ENCODE assay signal across 14 cellular contexts in genomic region chr17:45104907-45105624, GRCh38. TPM values are rescaled to one million over a fixed set of nuclear protein-coding genes. Genes with fewer than 3 reads are reported as not detected.
DNase-seq lines count a peak whose midpoint lies in the region; ATAC-seq and TF ChIP-seq lines count a peak whose summit lies in the region.
"Had no signal": no experiment of that assay in that cellular context is flagged by ENCODE, and none has a peak within 500 bp of the region (broad histone marks: within the 10 kb centered on the region; RNA-seq: fewer than 3 reads in every experiment).

No MANE protein-coding gene starts in this region.

- intact Hi-C loops in PC-3 (cut with micrococcal nuclease): no loop called here

- TF ChIP-seq CTCF in PC-3 (conservative IDR thresholded peaks at IDR 0.05; ENCODE audit: low read depth, low read length): no peak; the same call in none of the 2 replicates

- H3F3A ChIP-seq in PC-3 (ENCODE audit: low read length, unreplicated experiment): peaks cover 3% of the 10 kb centered on the region

- no peaks in the 10 kb centered on the region for H3K9me3 ChIP-seq in CD4-positive, CD25-positive, alpha-beta regulatory T cell (ENCODE audit: control insufficient read depth in 2 of 2, low read length in 2 of 2)
- H3K9me3 ChIP-seq in PC-3 (ENCODE audit: low read length): no peaks in the 10 kb centered on the region

- H2AFZ ChIP-seq in PC-3 (ENCODE audit: low read length): no peak overlapping the region
- H2AFZ ChIP-seq: PC-9 had no signal

- H3K36me3 Mint-ChIP-seq in CD4-positive, CD25-positive, alpha-beta regulatory T cell: peaks cover 29% of the 10 kb centered on the region
- H3K36me3 Mint-ChIP-seq in activated CD8-positive, alpha-beta memory T cell treated with anti-CD3 and anti-CD28 coated beads, Interleukin-2, amount 10 ng/mL, durations not matched to agents 7 days and 5 days: peaks cover 23% of the 10 kb centered on the region

- H3K4me3 ChIP-seq in CD4-positive, CD25-positive, alpha-beta regulatory T cell (ENCODE audit: low read depth, low read length): no peak overlapping the region
- H3K4me3 ChIP-seq in PC-3 (ENCODE audit: low read length): no peak overlapping the region
- H3K4me3 ChIP-seq: PC-9 had no signal

- POLR2A ChIA-PET in PC-3 (lab: Charles Lee; ENCODE audit: unreplicated experiment): no interaction called here

- DNase-seq in CD4-positive, CD25-positive, alpha-beta regulatory T cell: no peak
- DNase-seq in PC-3 (no peak), islet precursor cell (peak; percentile 52), SHP77 treated with DMSO at 0.1 percent for 48 hours (lab: John Stamatoyannopoulos, UW) (no peak)
- DNase-seq in activated CD8-positive, alpha-beta memory T cell treated with anti-CD3 and anti-CD28 coated beads, Interleukin-2, amount 10 ng/mL, durations not matched to agents 7 days and 5 days: no peak
- DNase-seq: activated CD8-positive, alpha-beta memory T cell treated with anti-CD3 and anti-CD28 coated beads for 24 hours; amygdala; NCI-H2029; NCI-H510A treated with DMSO at 0.1 percent for 48 hours; PC-9; substantia nigra had no signal

- H3K4me2 ChIP-seq in PC-3 (ENCODE audit: low read length): no peak overlapping the region
- H3K4me2 ChIP-seq: PC-9 had no signal

- CTCF ChIA-PET in PC-3 (lab: Charles Lee): interaction anchor here (2.4 kb wide), 1 partner anchor 30 kb away, joined by 15 read pairs; the partner anchor contains the start of gene ACBD4
- CTCF ChIA-PET in activated CD8-positive, alpha-beta memory T cell treated with anti-CD3 and anti-CD28 coated beads, Interleukin-2, amount 10 ng/mL, durations not matched to agents 7 days and 5 days (lab: Charles Lee): interaction anchor here (1.6 kb wide), 1 partner anchor 30 kb away, joined by 6 read pairs; the partner anchor contains the start of gene ACBD4

- H3K9ac ChIP-seq in PC-3 (ENCODE audit: low read length): no peak overlapping the region

- no peaks in the 10 kb centered on the region for H3K9me3 Mint-ChIP-seq in CD4-positive, CD25-positive, alpha-beta regulatory T cell
- no peaks in the 10 kb centered on the region for H3K9me3 Mint-ChIP-seq in activated CD8-positive, alpha-beta memory T cell treated with anti-CD3 and anti-CD28 coated beads, Interleukin-2, amount 10 ng/mL, durations not matched to agents 7 days and 5 days (ENCODE audit: low read depth)
- H3K9me3 Mint-ChIP-seq: activated T-helper 2 cell treated with anti-CD3 and anti-CD28 coated beads, Interferon-gamma antibody, Interleukin-2, Interleukin-4, amounts not matched to agents 10 μg/mL and 5 μg/mL and 100 μg/mL, durations not matched to agents 14 hours and 24 hours and 36 hours; nephron had no signal

- H4K20me1 ChIP-seq in PC-3 (ENCODE audit: low read length): no peaks in the 10 kb centered on the region

- no peak for ATAC-seq in CD4-positive, CD25-positive, alpha-beta regulatory T cell (ENCODE audit: low read depth in 2 of 2)
- peak; percentile 16 for ATAC-seq in PC-3
- no peak for ATAC-seq in activated CD8-positive, alpha-beta memory T cell treated with anti-CD3 and anti-CD28 coated beads, Interleukin-2, amount 10 ng/mL, durations not matched to agents 7 days and 5 days
- no peak for ATAC-seq in HG02678 (IDR thresholded peaks at IDR 0.05; ENCODE audit: unreplicated experiment)

- no peaks in the 10 kb centered on the region for H3K27me3 Mint-ChIP-seq in CD4-positive, CD25-positive, alpha-beta regulatory T cell
- no peaks in the 10 kb centered on the region for H3K27me3 Mint-ChIP-seq in activated CD8-positive, alpha-beta memory T cell treated with anti-CD3 and anti-CD28 coated beads, Interleukin-2, amount 10 ng/mL, durations not matched to agents 7 days and 5 days

- no peaks in the 10 kb centered on the region for H3K4me1 ChIP-seq in CD4-positive, CD25-positive, alpha-beta regulatory T cell (ENCODE audit: control insufficient read depth, insufficient read depth, low read length, poor library complexity, severe bottlenecking)
- H3K4me1 ChIP-seq in PC-3 (ENCODE audit: insufficient read depth, low read length): no peaks in the 10 kb centered on the region

- no peaks in the 10 kb centered on the region for H3K4me1 Mint-ChIP-seq in CD4-positive, CD25-positive, alpha-beta regulatory T cell
- H3K4me1 Mint-ChIP-seq in activated CD8-positive, alpha-beta memory T cell treated with anti-CD3 and anti-CD28 coated beads, Interleukin-2, amount 10 ng/mL, durations not matched to agents 7 days and 5 days: no peaks in the 10 kb centered on the region
- H3K4me1 Mint-ChIP-seq: nephron had no signal

- H3K36me3 ChIP-seq in CD4-positive, CD25-positive, alpha-beta regulatory T cell (ENCODE audit: control insufficient read depth, insufficient read depth, low read length): peaks cover 78% of the 10 kb centered on the region
- peaks cover 65% of the 10 kb centered on the region for H3K36me3 ChIP-seq in PC-3 (ENCODE audit: low read depth, low read length)

- peak overlapping the region in 2 of 3 donors; percentile 20 to 64 for H3K27ac Mint-ChIP-seq in CD4-positive, CD25-positive, alpha-beta regulatory T cell
- no peak overlapping the region for H3K27ac Mint-ChIP-seq in activated CD8-positive, alpha-beta memory T cell treated with anti-CD3 and anti-CD28 coated beads, Interleukin-2, amount 10 ng/mL, durations not matched to agents 7 days and 5 days
- H3K27ac Mint-ChIP-seq: activated T-helper 2 cell treated with anti-CD3 and anti-CD28 coated beads, Interferon-gamma antibody, Interleukin-2, Interleukin-4, amounts not matched to agents 10 μg/mL and 5 μg/mL and 100 μg/mL, durations not matched to agents 14 hours and 24 hours and 36 hours; nephron had no signal

- no peaks in the 10 kb centered on the region for H3K79me2 ChIP-seq in PC-3 (ENCODE audit: low read length)

- H3K9me2 ChIP-seq in PC-3 (replicated peaks; ENCODE audit: low read length): no peaks in the 10 kb centered on the region

- H3K4me3 Mint-ChIP-seq in CD4-positive, CD25-positive, alpha-beta regulatory T cell: no peak overlapping the region
- H3K4me3 Mint-ChIP-seq in activated CD8-positive, alpha-beta memory T cell treated with anti-CD3 and anti-CD28 coated beads, Interleukin-2, amount 10 ng/mL, durations not matched to agents 7 days and 5 days: no peak overlapping the region
- H3K4me3 Mint-ChIP-seq: nephron had no signal

- no TSS peak for BruUV-seq in PC-3 (replicated peaks; lab: Mats Ljungman, UMichigan)

- no peak overlapping the region for H3K27ac ChIP-seq in CD4-positive, CD25-positive, alpha-beta regulatory T cell (ENCODE audit: insufficient read depth, low read length, poor library complexity, severe bottlenecking)
- H3K27ac ChIP-seq in PC-3 (ENCODE audit: low read length): no peak overlapping the region
- H3K27ac ChIP-seq: PC-9 had no signal

- no peaks in the 10 kb centered on the region for H3K27me3 ChIP-seq in CD4-positive, CD25-positive, alpha-beta regulatory T cell (ENCODE audit: control insufficient read depth, insufficient read depth, low read length)
- H3K27me3 ChIP-seq in PC-3 (ENCODE audit: low read length): no peaks in the 10 kb centered on the region

RNA-seq across cellular contexts. Expression of gene PLCD3, which starts 27.2 kb away (rescaled TPM):
- 5.5 TPM for total RNA-seq in CD4-positive, CD25-positive, alpha-beta regulatory T cell
- 1 to 10 TPM in 1 of 4 donors, under 1 TPM in 3; 0.15 to 1.5 (median 0.42) TPM for polyA plus RNA-seq in CD4-positive, CD25-positive, alpha-beta regulatory T cell
- 35.1 and 55.3 TPM in 2 replicates for total RNA-seq in PC-3 (2014; rRNA removed)
- total RNA-seq in activated CD8-positive, alpha-beta memory T cell treated with anti-CD3 and anti-CD28 coated beads, Interleukin-2, amount 10 ng/mL, durations not matched to agents 7 days and 5 days: 1 to 10 TPM; 2.6 to 5.2 TPM

RNA-seq across cellular contexts. Expression of gene ACBD4, which starts 30.4 kb away (rescaled TPM):
- 23.6 TPM for total RNA-seq in CD4-positive, CD25-positive, alpha-beta regulatory T cell
- polyA plus RNA-seq in CD4-positive, CD25-positive, alpha-beta regulatory T cell: 10 to 100 TPM; 13.8 to 17.9 (median 15.0) TPM
- 12.9 and 17.3 TPM in 2 replicates for total RNA-seq in PC-3 (2014; rRNA removed)
- total RNA-seq in activated CD8-positive, alpha-beta memory T cell treated with anti-CD3 and anti-CD28 coated beads, Interleukin-2, amount 10 ng/mL, durations not matched to agents 7 days and 5 days: 10 to 100 TPM; 14.9 to 20.6 TPM

RNA-seq across cellular contexts. Expression of gene HEXIM1, which starts 43.2 kb away (rescaled TPM):
- 88.0 TPM for total RNA-seq in CD4-positive, CD25-positive, alpha-beta regulatory T cell
- polyA plus RNA-seq in CD4-positive, CD25-positive, alpha-beta regulatory T cell: 1 to 10 TPM; 5.9 to 8.0 (median 6.1) TPM
- total RNA-seq in PC-3 (2014; rRNA removed): 47.3 and 59.0 TPM in 2 replicates
- 10 to 100 TPM; 40.2 to 42.4 TPM for total RNA-seq in activated CD8-positive, alpha-beta memory T cell treated with anti-CD3 and anti-CD28 coated beads, Interleukin-2, amount 10 ng/mL, durations not matched to agents 7 days and 5 days

RNA-seq across cellular contexts. Expression of gene NMT1, which starts 43.9 kb away (rescaled TPM):
- 87.2 TPM for total RNA-seq in CD4-positive, CD25-positive, alpha-beta regulatory T cell
- polyA plus RNA-seq in CD4-positive, CD25-positive, alpha-beta regulatory T cell: 10 to 100 TPM; 34.6 to 72.0 (median 53.8) TPM
- 99.2 and 117 TPM in 2 replicates for total RNA-seq in PC-3 (2014; rRNA removed)
- total RNA-seq in activated CD8-positive, alpha-beta memory T cell treated with anti-CD3 and anti-CD28 coated beads, Interleukin-2, amount 10 ng/mL, durations not matched to agents 7 days and 5 days: 100 to 1,000 TPM; 136 to 148 TPM

RNA-seq across cellular contexts. Expression of gene DCAKD, which starts 53.6 kb away (rescaled TPM):
- 20.7 TPM for total RNA-seq in CD4-positive, CD25-positive, alpha-beta regulatory T cell
- polyA plus RNA-seq in CD4-positive, CD25-positive, alpha-beta regulatory T cell: 10 to 100 TPM in 3 of 4 donors, 1 to 10 TPM in 1; 10.0 to 15.2 (median 13.5) TPM
- total RNA-seq in PC-3 (2014; rRNA removed): 56.2 and 59.5 TPM in 2 replicates
- 10 to 100 TPM; 29.4 to 34.3 TPM for total RNA-seq in activated CD8-positive, alpha-beta memory T cell treated with anti-CD3 and anti-CD28 coated beads, Interleukin-2, amount 10 ng/mL, durations not matched to agents 7 days and 5 days
